Comparison of ENCODE assay signal across 8 cellular contexts in the genomic region with DNA sequence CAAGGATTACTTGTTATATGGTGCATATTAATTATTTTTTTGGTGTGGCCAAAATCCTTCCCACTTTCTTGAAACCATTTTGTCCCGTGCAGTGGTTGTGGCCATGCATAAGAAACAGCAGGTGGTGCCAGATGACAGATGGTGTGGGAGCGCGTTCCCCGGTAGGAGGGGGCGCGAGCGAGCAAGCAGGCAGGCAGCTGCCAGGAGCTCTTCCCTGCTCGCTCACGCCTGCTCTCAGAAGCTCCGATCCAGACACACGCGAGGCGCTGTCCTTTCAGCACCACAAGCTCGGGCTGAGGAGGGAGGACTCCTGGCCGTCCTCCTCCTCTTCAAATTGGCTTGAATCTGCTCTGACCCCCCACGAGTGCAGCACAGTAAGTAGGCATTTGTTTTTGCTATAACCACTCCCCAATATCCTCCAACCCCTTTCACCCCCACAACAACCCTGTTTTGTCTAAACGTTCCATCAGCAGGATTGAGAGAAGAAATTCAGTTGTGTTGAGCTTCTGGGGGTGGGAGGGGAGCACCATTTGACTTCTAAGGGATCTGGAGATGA. TPM values are rescaled to one million over a fixed set of nuclear protein-coding genes. Genes with fewer than 3 reads are reported as not detected.
A peak's percentile ranks its signal among the peaks of the same experiment; 100 is the strongest.
DNase-seq lines count a peak whose midpoint lies in the region; ATAC-seq, FAIRE-seq and TF ChIP-seq lines count a peak whose summit lies in the region.

NSG2 (plus strand) TSS at position 237 of the 556 bp plus-strand sequence. CDS start 1,050 bp downstream, outside the sequence.

- peak; percentile 82 for FAIRE-seq in GM19239 (lab: Jason Lieb, UNC)

- H3K9me3 Mint-ChIP-seq in WTC11, result no peaks in the 10 kb centered on the region

- no peak for TF ChIP-seq CTCF in WTC11 (IDR thresholded peaks at IDR 0.05)

- no peak within 1 kb of the TSS for H3K27ac Mint-ChIP-seq in WTC11

- CTCF ChIA-PET in WTC11 (lab: Charles Lee), result interaction anchor here (0.6 to 6.9 kb wide), 45 partner anchors 8 to 706 kb away, joined by 3 to 159 read pairs (median 5); partner anchors contain the start of gene BOD1

- H3K4me3 Mint-ChIP-seq in WTC11, result no peak within 1 kb of the TSS

- H3K36me3 Mint-ChIP-seq in WTC11, result no peaks in the 10 kb centered on the region

- DNase-seq in CMK (ENCODE audit: low read depth) (peak; percentile 27), GM19239 (ENCODE audit: insufficient read length, low spot score) (peak; percentile 37), NCI-H2227 (lab: John Stamatoyannopoulos, UW; ENCODE audit: unreplicated experiment) (peak; percentile 81), WTC11 (ENCODE audit: low spot score) (peak; percentile 94), fibroblast of the conjunctiva (ENCODE audit: low read depth) (peak; percentile 73), non-pigmented ciliary epithelial cell (ENCODE audit: low read depth) (peak; percentile 74)

- ATAC-seq in HG03196 (IDR thresholded peaks at IDR 0.05; ENCODE audit: unreplicated experiment) (peak; percentile 64), WTC11 (peak; percentile 100), HG02610 (IDR thresholded peaks at IDR 0.05; ENCODE audit: unreplicated experiment) (no peak)

- H3K4me1 Mint-ChIP-seq in WTC11, result 0 out of 2 replicates have a peak, but pooled peaks cover 4% of the 10 kb centered on the region

- POLR2A ChIA-PET in WTC11 (lab: Charles Lee), result interaction anchor here (0.7 to 1.3 kb wide), 2 partner anchors 266 to 555 kb away, joined by 4 to 8 read pairs; no protein-coding TSS in a partner anchor

- peaks cover 6% of the 10 kb centered on the region; the same call in 1 of the 2 replicates for H3K27me3 Mint-ChIP-seq in WTC11 (ENCODE audit: low read depth)

TF ChIP-seq in WTC11, 78 proteins besides CTCF, POLR2A, EP300 and RAD21 (continues in another document):
- TF ChIP-seq ZNF219 (CRISPR knock-in tag; IDR thresholded peaks at IDR 0.05; ENCODE audit: borderline replicate concordance) (no peak), IRF1 (CRISPR knock-in tag; IDR thresholded peaks at IDR 0.05) (0 out of 2 replicates have a peak, but pooled peaks have one; percentile 56), ARID4B (CRISPR knock-in tag; IDR thresholded peaks at IDR 0.05; ENCODE audit: borderline replicate concordance) (peak; percentile 90; the same call in 1 of the 2 replicates), ZBTB21 (CRISPR knock-in tag; IDR thresholded peaks at IDR 0.05; ENCODE audit: borderline replicate concordance) (peak; percentile 86; the same call in 1 of the 2 replicates), TEAD4 (CRISPR knock-in tag; IDR thresholded peaks at IDR 0.05) (0 out of 2 replicates have a peak, but pooled peaks have one; percentile 65), GABPB1 (CRISPR knock-in tag; IDR thresholded peaks at IDR 0.05) (0 out of 2 replicates have a peak, but pooled peaks have one; percentile 30), JAZF1 (CRISPR knock-in tag; IDR thresholded peaks at IDR 0.05) (no peak), TP53 (CRISPR knock-in tag; IDR thresholded peaks at IDR 0.05) (peak; percentile 88), SOX15 (CRISPR knock-in tag; IDR thresholded peaks at IDR 0.05) (no peak), ZNF232 (CRISPR knock-in tag; IDR thresholded peaks at IDR 0.05) (peak; percentile 78; the same call in 1 of the 2 replicates), ZNF416 (CRISPR knock-in tag; IDR thresholded peaks at IDR 0.05) (0 out of 2 replicates have a peak, but pooled peaks have one; percentile 11), ZNF281 (CRISPR knock-in tag; IDR thresholded peaks at IDR 0.05) (peak; percentile 66; the same call in 1 of the 2 replicates), CREM (CRISPR knock-in tag; IDR thresholded peaks at IDR 0.05) (no peak), ZNF423 (CRISPR knock-in tag; IDR thresholded peaks at IDR 0.05) (no peak), TEAD1 (CRISPR knock-in tag; IDR thresholded peaks at IDR 0.05) (peak; percentile 88), GRHL2 (CRISPR knock-in tag; IDR thresholded peaks at IDR 0.05; ENCODE audit: insufficient replicate concordance, severe bottlenecking) (no peak), MAX (CRISPR knock-in tag; IDR thresholded peaks at IDR 0.05) (peak; percentile 80; the same call in 1 of the 2 replicates), ZNF138 (CRISPR knock-in tag; conservative IDR thresholded peaks at IDR 0.05) (peak; percentile 75; the same call in 1 of the 2 replicates), SMAD4 (CRISPR knock-in tag; IDR thresholded peaks at IDR 0.05) (0 out of 2 replicates have a peak, but pooled peaks have one; percentile 49)
- TF ChIP-seq, protein P1, sequence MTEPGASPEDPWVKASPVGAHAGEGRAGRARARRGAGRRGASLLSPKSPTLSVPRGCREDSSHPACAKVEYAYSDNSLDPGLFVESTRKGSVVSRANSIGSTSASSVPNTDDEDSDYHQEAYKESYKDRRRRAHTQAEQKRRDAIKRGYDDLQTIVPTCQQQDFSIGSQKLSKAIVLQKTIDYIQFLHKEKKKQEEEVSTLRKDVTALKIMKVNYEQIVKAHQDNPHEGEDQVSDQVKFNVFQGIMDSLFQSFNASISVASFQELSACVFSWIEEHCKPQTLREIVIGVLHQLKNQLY (CRISPR knock-in tag; IDR thresholded peaks at IDR 0.05), result no peak

RNA-seq across cellular contexts. Expression of gene NSG2, which starts in this region (rescaled TPM):
- 0.14 TPM in 1 of 3 replicates, not detected in the others for total RNA-seq in WTC11 (2021)

Comparison
In these comparisons a context has a peak if more than half of its experiments do, and no peak if none do; other contexts are left out.
1. Peak in DNase-seq and ATAC-seq in WTC11; RNA of the gene not detected or under 1 TPM.
2. DNase-seq: peak in every context shown above with its lines; median percentile 94 in WTC11; 81 in NCI-H2227; 74 in non-pigmented ciliary epithelial cell; 73 in fibroblast of the conjunctiva; 37 in GM19239; 27 in CMK.